In genomic region chr6:36180126-36180525, GRCh38 we compare ENCODE assay signal across 29 cellular contexts.
"Had no signal": no experiment of that assay in that cellular context is flagged by ENCODE, and none has a peak within 500 bp of the region (broad histone marks: within the 10 kb centered on the region; RNA-seq: fewer than 3 reads in every experiment).

No MANE protein-coding gene starts in this region.

- H3K4me1 Mint-ChIP-seq: stimulated activated memory B cell treated with anti-CD40 and anti-IgM and Interleukin-4, amounts not matched to agents 10 μg/mL and 1 μg/mL and 100 μg/mL, for 72 hours had no signal

- H3K27me3 ChIP-seq: stomach, suprapubic skin, testis, thyroid gland, tibial artery, tibial nerve, transverse colon, upper lobe of left lung, upper lobe of right lung, uterus, vagina had no signal

- H3K4me3 Mint-ChIP-seq: stimulated activated effector memory CD8-positive, alpha-beta T cell treated with anti-CD3 and anti-CD28 coated beads, Interleukin-12 subunit alpha, Interleukin-12 subunit beta, amount 100 ng/mL, for 72 hours; stimulated activated memory B cell treated with anti-CD40 and anti-IgM and Interleukin-4, amounts not matched to agents 10 μg/mL and 1 μg/mL and 100 μg/mL, for 72 hours; stimulated activated naive B cell treated with anti-CD40 and anti-IgM and Interleukin-4, amounts not matched to agents 10 μg/mL and 1 μg/mL and 100 μg/mL, for 72 hours; stimulated activated naive CD8-positive, alpha-beta T cell treated with anti-CD3 and anti-CD28 coated beads, Interleukin-15, amount 100 ng/mL, for 72 hours; stimulated activated naive CD8-positive, alpha-beta T cell treated with anti-CD3 and anti-CD28 coated beads, Interleukin-15, Interleukin-2, amounts not matched to agents 100 ng/mL and 50 ng/mL, for 24 hours; type B pancreatic cell had no signal

- H3K27ac ChIP-seq: stomach, suprapubic skin, testis, thoracic aorta, thyroid gland, tibial artery, tibial nerve, transverse colon, upper lobe of left lung, upper lobe of right lung, uterus, vagina had no signal

- H3K36me3 Mint-ChIP-seq: stimulated activated effector memory CD8-positive, alpha-beta T cell treated with anti-CD3 and anti-CD28 coated beads, Interleukin-12 subunit alpha, Interleukin-12 subunit beta, amount 100 ng/mL, for 72 hours had no signal

- H3K36me3 ChIP-seq: stomach, suprapubic skin, thoracic aorta, thyroid gland, transverse colon, upper lobe of left lung, upper lobe of right lung, uterus, vagina had no signal

- DNase-seq: stimulated activated CD4-positive, alpha-beta T cell treated with anti-CD3 and anti-CD28 coated beads, Interleukin-2, amount 100 ng/mL, for 48 hours; stimulated activated CD4-positive, alpha-beta T cell treated with anti-CD3 and anti-CD28 coated beads, Interleukin-4, amount 100 ng/mL, for 1 hour; stimulated activated CD4-positive, alpha-beta T cell treated with anti-CD3 and anti-CD28 coated beads, Interleukin-4, amount 100 ng/mL, for 24 hours; stimulated activated CD4-positive, alpha-beta T cell treated with anti-CD3 and anti-CD28 coated beads, Interleukin-4, amount 100 ng/mL, for 4 hours; stimulated activated CD8-positive, alpha-beta memory T cell treated with anti-CD3 and anti-CD28 coated beads, Interleukin-4, amount 100 ng/mL, for 48 hours; stimulated activated naive B cell treated with anti-CD40 and anti-IgM and Interleukin-4, amounts not matched to agents 10 μg/mL and 1 μg/mL and 100 μg/mL, for 72 hours; stimulated activated naive CD4-positive, alpha-beta T cell; stimulated activated naive CD4-positive, alpha-beta T cell treated with Interleukin-2 at 50 U/mL for 16 hours; stimulated activated naive CD8-positive, alpha-beta T cell treated with anti-CD3 and anti-CD28 coated beads, Interleukin-15, amount 100 ng/mL, for 72 hours; stimulated activated naive CD8-positive, alpha-beta T cell treated with anti-CD3 and anti-CD28 coated beads, Interleukin-15, Interleukin-2, amounts not matched to agents 100 U/mL and 50 U/mL, for 24 hours; stomach; substantia nigra; testis; thyroid gland; tibial artery; transverse colon; trophoblast cell; upper lobe of left lung; upper lobe of right lung; uterus had no signal

- H3K27ac Mint-ChIP-seq: stimulated activated effector memory CD8-positive, alpha-beta T cell treated with anti-CD3 and anti-CD28 coated beads, Interleukin-12 subunit alpha, Interleukin-12 subunit beta, amount 100 ng/mL, for 72 hours; stimulated activated memory B cell treated with anti-CD40 and anti-IgM and Interleukin-4, amounts not matched to agents 10 μg/mL and 1 μg/mL and 100 μg/mL, for 72 hours; stimulated activated naive B cell treated with anti-CD40 and anti-IgM and Interleukin-4, amounts not matched to agents 10 μg/mL and 1 μg/mL and 100 μg/mL, for 72 hours; stimulated activated naive CD8-positive, alpha-beta T cell treated with anti-CD3 and anti-CD28 coated beads, Interleukin-15, amount 100 ng/mL, for 72 hours; stimulated activated naive CD8-positive, alpha-beta T cell treated with anti-CD3 and anti-CD28 coated beads, Interleukin-15, Interleukin-2, amounts not matched to agents 100 ng/mL and 50 ng/mL, for 24 hours; type B pancreatic cell had no signal

- FAIRE-seq: urothelium cell line had no signal

- H3K27me3 Mint-ChIP-seq: stimulated activated memory B cell treated with anti-CD40 and anti-IgM and Interleukin-4, amounts not matched to agents 10 μg/mL and 1 μg/mL and 100 μg/mL, for 72 hours; stimulated activated naive CD8-positive, alpha-beta T cell treated with anti-CD3 and anti-CD28 coated beads, Interleukin-15, amount 100 ng/mL, for 72 hours; stimulated activated naive CD8-positive, alpha-beta T cell treated with anti-CD3 and anti-CD28 coated beads, Interleukin-15, Interleukin-2, amounts not matched to agents 100 ng/mL and 50 ng/mL, for 24 hours; type B pancreatic cell had no signal

- H3K4me3 ChIP-seq: stomach, suprapubic skin, testis, thoracic aorta, thyroid gland, tibial artery, tibial nerve, transverse colon, upper lobe of left lung, upper lobe of right lung, uterus, vagina had no signal

- H3K4me1 ChIP-seq: stomach, suprapubic skin, testis, thyroid gland, tibial artery, tibial nerve, transverse colon, upper lobe of left lung, upper lobe of right lung, uterus, vagina had no signal

- ATAC-seq: stimulated activated effector memory CD8-positive, alpha-beta T cell treated with anti-CD3 and anti-CD28 coated beads, Interleukin-12 subunit alpha, Interleukin-12 subunit beta, amount 100 ng/mL, for 72 hours; stimulated activated memory B cell treated with anti-CD40 and anti-IgM and Interleukin-4, amounts not matched to agents 10 μg/mL and 1 μg/mL and 100 μg/mL, for 72 hours; stimulated activated naive B cell treated with anti-CD40 and anti-IgM and Interleukin-4, amounts not matched to agents 10 μg/mL and 1 μg/mL and 100 μg/mL, for 72 hours; stimulated activated naive CD8-positive, alpha-beta T cell treated with anti-CD3 and anti-CD28 coated beads, Interleukin-15, amount 100 ng/mL, for 72 hours; stimulated activated naive CD8-positive, alpha-beta T cell treated with anti-CD3 and anti-CD28 coated beads, Interleukin-15, Interleukin-2, amounts not matched to agents 100 U/mL and 50 U/mL, for 24 hours; upper lobe of right lung had no signal

- H3K9me3 ChIP-seq: testis, thyroid gland, uterus, vagina had no signal
